Comparison of ENCODE assay signal across 8 cellular contexts in the genomic region with DNA sequence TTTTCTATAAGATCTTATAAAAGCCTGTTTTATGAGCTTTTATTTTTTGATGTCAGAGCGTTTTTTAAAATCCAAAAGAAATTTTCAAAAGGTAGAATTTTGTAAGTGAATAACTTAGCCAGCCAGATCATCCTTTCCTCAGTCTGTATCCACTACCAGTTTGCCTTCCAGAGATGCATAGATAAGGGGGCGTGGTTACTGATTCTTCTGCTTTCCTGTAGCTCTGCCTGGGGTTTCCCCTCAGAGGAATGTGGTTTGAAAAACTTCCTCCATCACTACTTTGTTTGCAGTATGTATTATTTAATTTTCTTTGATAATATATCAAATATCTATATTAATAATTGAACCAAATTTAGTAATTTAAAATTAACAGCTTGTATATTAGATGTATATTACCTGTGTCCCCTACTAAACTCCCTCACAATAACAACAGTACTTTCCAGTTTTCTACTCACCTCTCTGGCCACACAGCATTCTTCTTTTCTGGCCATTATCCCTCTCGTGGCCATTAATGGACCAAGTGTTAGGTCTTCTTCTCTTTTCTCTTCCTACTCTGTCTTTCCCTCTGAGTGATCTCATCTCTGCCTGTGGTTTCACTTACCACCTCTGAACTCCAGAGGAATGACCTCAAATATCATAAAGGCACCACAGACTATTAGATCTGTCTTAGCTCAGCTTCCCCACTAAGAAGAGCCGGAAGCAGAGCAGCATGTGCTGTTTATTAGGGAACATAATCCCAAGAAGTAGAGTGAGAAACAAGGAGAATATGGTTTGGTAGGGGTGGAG.
A peak's percentile ranks its signal among the peaks of the same experiment; 100 is the strongest.
DNase-seq lines count a peak whose midpoint lies in the region; ATAC-seq and TF ChIP-seq lines count a peak whose summit lies in the region.

No MANE protein-coding gene starts in this region.

- intact Hi-C loops in sigmoid colon (cut with DNase I), result no loop called here

- DNase-seq in SKM-1 treated with dmso at 0.1 percent for 144 hours (lab: John Stamatoyannopoulos, UW; ENCODE audit: unreplicated experiment), result peak; percentile 65
- DNase-seq in naive thymus-derived CD8-positive, alpha-beta T cell, result peak in 5 of 10 donors; percentile 6 to 44 (median 24)
- DNase-seq in sigmoid colon, result no peak
- DNase-seq in activated T-cell treated with anti-CD3 and anti-CD28 coated beads, Interleukin-2, amount 50 U/mL, for 48 hours, result no peak
- DNase-seq in Peyer's patch, result no peak
- no peak for DNase-seq in effector CD4-positive, alpha-beta T cell

- ATAC-seq in GM19023 (IDR thresholded peaks at IDR 0.05; ENCODE audit: unreplicated experiment) (peak; percentile 40), HG03025 (IDR thresholded peaks at IDR 0.05; ENCODE audit: low FRiP score, unreplicated experiment) (peak; percentile 61)
- peak; percentile 83 to 93 for ATAC-seq in naive thymus-derived CD8-positive, alpha-beta T cell

- H3K4me1 Mint-ChIP-seq in naive thymus-derived CD8-positive, alpha-beta T cell, result peaks cover 18 to 69% (median 45%) of the 10 kb centered on the region in 4 donors

- TF ChIP-seq EP300 in sigmoid colon (IDR thresholded peaks at IDR 0.05), result no peak

- H3K27me3 ChIP-seq in sigmoid colon (no peaks in the 10 kb centered on the region), Peyer's patch (no peaks in the 10 kb centered on the region)

- H3K4me3 ChIP-seq in sigmoid colon, result no peak overlapping the region
- H3K4me3 ChIP-seq in Peyer's patch, result no peak overlapping the region

- H3K4me1 ChIP-seq in sigmoid colon (peaks cover 0 to 5% (median 0%) of the 10 kb centered on the region in 4 donors), Peyer's patch (no peaks in the 10 kb centered on the region)

- TF ChIP-seq POLR2A in sigmoid colon (IDR thresholded peaks at IDR 0.05) (no peak), Peyer's patch (IDR thresholded peaks at IDR 0.05) (no peak)

- POLR2A ChIA-PET in naive thymus-derived CD8-positive, alpha-beta T cell (lab: Charles Lee), result no interaction called here

- H3K27ac ChIP-seq in sigmoid colon (no peak overlapping the region), Peyer's patch (no peak overlapping the region)

- no peaks in the 10 kb centered on the region for H3K9me3 ChIP-seq in sigmoid colon
- H3K9me3 ChIP-seq in Peyer's patch, result no peaks in the 10 kb centered on the region

- H3K27ac Mint-ChIP-seq in naive thymus-derived CD8-positive, alpha-beta T cell, result peak overlapping the region in 4 of 10 donors; percentile 25 to 49 (median 38)

- peaks cover 0 to 1% (median 0%) of the 10 kb centered on the region in 9 donors for H3K9me3 Mint-ChIP-seq in naive thymus-derived CD8-positive, alpha-beta T cell

- H3K27me3 Mint-ChIP-seq in naive thymus-derived CD8-positive, alpha-beta T cell, result no peaks in the 10 kb centered on the region

- no peaks in the 10 kb centered on the region for H3K36me3 ChIP-seq in sigmoid colon
- H3K36me3 ChIP-seq in Peyer's patch, result no peaks in the 10 kb centered on the region

- TF ChIP-seq CTCF in sigmoid colon (IDR thresholded peaks at IDR 0.05), result no peak
- TF ChIP-seq CTCF in Peyer's patch (IDR thresholded peaks at IDR 0.05), result no peak

- H3K36me3 Mint-ChIP-seq in naive thymus-derived CD8-positive, alpha-beta T cell, result no peaks in the 10 kb centered on the region

- 50 to 60% methylated on average over 4 of the region's 4 CpGs for WGBS in sigmoid colon, 2 donors

- peak overlapping the region in 8 of 10 donors; percentile 5 to 41 (median 28) for H3K4me3 Mint-ChIP-seq in naive thymus-derived CD8-positive, alpha-beta T cell
